ENCODE assay signal across 14 cellular contexts in the genomic region with DNA sequence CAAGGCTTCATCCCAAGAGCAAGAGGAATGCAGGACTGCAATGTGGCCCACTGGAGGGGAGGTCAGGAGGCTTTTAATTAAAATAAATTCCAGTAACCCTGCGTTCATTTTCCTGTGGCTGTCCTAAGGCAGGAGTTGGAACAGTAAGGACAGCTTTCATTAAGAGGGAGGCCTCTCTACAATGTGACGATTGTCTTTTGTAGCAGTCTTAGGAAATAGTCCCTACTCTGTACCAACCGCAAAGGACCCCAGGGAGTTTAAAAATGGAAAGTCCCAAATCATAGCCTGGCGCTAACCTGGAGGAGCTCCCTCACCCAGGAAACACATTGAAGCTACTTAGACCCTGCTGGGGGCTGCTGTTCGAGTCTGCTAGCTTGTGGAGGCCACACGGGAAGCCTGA.
DNase-seq lines count a peak whose midpoint lies in the region; ATAC-seq and TF ChIP-seq lines count a peak whose summit lies in the region.
"Had no signal": no experiment of that assay in that cellular context is flagged by ENCODE, and none has a peak within 500 bp of the region (broad histone marks: within the 10 kb centered on the region; RNA-seq: fewer than 3 reads in every experiment).

No MANE protein-coding gene starts in this region.

- H2AFZ ChIP-seq in KMS-11 (ENCODE audit: low read depth) = peak overlapping the region; percentile 45; the same call in 1 of the 2 replicates

- H3K27ac Mint-ChIP-seq in osteocyte (ENCODE audit: unreplicated experiment) = no peak overlapping the region
- H3K27ac Mint-ChIP-seq: activated naive CD4-positive, alpha-beta T cell treated with anti-CD3 and anti-CD28 coated beads, Interleukin-2, amount 50 U/mL, for 24 hours had no signal

- H3K4me2 ChIP-seq in BLaER1 treated with 17β-estradiol and CSF1 and Interleukin-3, amounts not matched to agents 10 nM and 100 nM = peak overlapping the region; percentile 3 to 92 (median 86)
- H3K4me2 ChIP-seq in KMS-11 = peak overlapping the region; percentile 59

- no peaks in the 10 kb centered on the region for H3K27me3 ChIP-seq in BLaER1 treated with 17β-estradiol and CSF1 and Interleukin-3, amounts not matched to agents 10 nM and 100 nM
- H3K27me3 ChIP-seq in KMS-11 (ENCODE audit: insufficient read depth, low read depth) = no peaks in the 10 kb centered on the region
- H3K27me3 ChIP-seq: upper lobe of right lung had no signal

- peak; percentile 61 for ATAC-seq in GM19438 (IDR thresholded peaks at IDR 0.05; ENCODE audit: low read depth, unreplicated experiment)
- ATAC-seq: esophagus mucosa, upper lobe of right lung had no signal

- peak overlapping the region in 8 of 11 experiments; percentile 47 to 77 (median 65); a peak in 16 of 22 replicates for H3K27ac ChIP-seq in BLaER1 treated with 17β-estradiol and CSF1 and Interleukin-3, amounts not matched to agents 10 nM and 100 nM
- peak overlapping the region; percentile 82 for H3K27ac ChIP-seq in KMS-11
- H3K27ac ChIP-seq: upper lobe of right lung had no signal

- H3K9ac ChIP-seq in BLaER1 treated with 17β-estradiol and CSF1 and Interleukin-3, amounts not matched to agents 10 nM and 100 nM = peak overlapping the region in 9 of 11 experiments; percentile 11 to 49 (median 20); a peak in 12 of 22 replicates
- peak overlapping the region; percentile 47; the same call in 1 of the 2 replicates for H3K9ac ChIP-seq in KMS-11

- H3K9me3 Mint-ChIP-seq in osteocyte (ENCODE audit: unreplicated experiment) = no peaks in the 10 kb centered on the region
- H3K9me3 Mint-ChIP-seq: activated naive CD4-positive, alpha-beta T cell treated with anti-CD3 and anti-CD28 coated beads, Interleukin-2, amount 50 U/mL, for 24 hours had no signal

- TF ChIP-seq CTCF in KMS-11 (conservative IDR thresholded peaks at IDR 0.05; ENCODE audit: low read depth, low read length) (no peak), osteocyte (IDR thresholded peaks at IDR 0.05) (no peak)

- peaks cover 21% of the 10 kb centered on the region for H3K36me3 Mint-ChIP-seq in osteocyte (ENCODE audit: unreplicated experiment)
- H3K36me3 Mint-ChIP-seq: activated naive CD4-positive, alpha-beta T cell treated with anti-CD3 and anti-CD28 coated beads, Interleukin-2, amount 50 U/mL, for 24 hours had no signal

- H3K36me3 ChIP-seq in BLaER1 treated with 17β-estradiol and CSF1 and Interleukin-3, amounts not matched to agents 10 nM and 100 nM = no peaks in the 10 kb centered on the region
- H3K36me3 ChIP-seq in KMS-11 (ENCODE audit: insufficient read depth) = no peaks in the 10 kb centered on the region

- no peaks in the 10 kb centered on the region for H3K9me3 ChIP-seq in BLaER1 treated with 17β-estradiol and CSF1 and Interleukin-3, amounts not matched to agents 10 nM and 100 nM (replicated peaks in 1 of 11)
- H3K9me3 ChIP-seq: upper lobe of right lung had no signal

- peaks cover 19 to 39% (median 34%) of the 10 kb centered on the region in 10 experiments for H3K4me1 ChIP-seq in BLaER1 treated with 17β-estradiol and CSF1 and Interleukin-3, amounts not matched to agents 10 nM and 100 nM
- H3K4me1 ChIP-seq in KMS-11 (ENCODE audit: low read depth, poor library complexity, severe bottlenecking) = peaks cover 63% of the 10 kb centered on the region

- no peaks in the 10 kb centered on the region for H4K20me1 ChIP-seq in BLaER1 treated with 17β-estradiol and CSF1 and Interleukin-3, amounts not matched to agents 10 nM and 100 nM
- no peaks in the 10 kb centered on the region for H4K20me1 ChIP-seq in KMS-11 (ENCODE audit: insufficient read depth)

- H3K4me3 ChIP-seq in BLaER1 treated with 17β-estradiol and CSF1 and Interleukin-3, amounts not matched to agents 10 nM and 100 nM = peak overlapping the region in 2 of 10 experiments; percentile 18 to 23; a peak in 3 of 20 replicates
- H3K4me3 ChIP-seq in KMS-11 (IDR thresholded peaks at IDR 0.05; ENCODE audit: insufficient read depth, low read depth, low read length) = no peak overlapping the region
- H3K4me3 ChIP-seq: upper lobe of right lung had no signal

- peaks cover 2% of the 10 kb centered on the region for H3K4me1 Mint-ChIP-seq in osteocyte (ENCODE audit: unreplicated experiment)

- H3K79me2 ChIP-seq in KMS-11 (ENCODE audit: insufficient read depth, low read depth) = no peaks in the 10 kb centered on the region

- H3K27me3 Mint-ChIP-seq in osteocyte (ENCODE audit: unreplicated experiment) = no peaks in the 10 kb centered on the region
- H3K27me3 Mint-ChIP-seq: activated naive CD4-positive, alpha-beta T cell treated with anti-CD3 and anti-CD28 coated beads, Interleukin-2, amount 50 U/mL, for 24 hours had no signal

- DNase-seq in osteocyte (ENCODE audit: extremely low spot score, unreplicated experiment) (peak; percentile 5), hepatic stellate cell (ENCODE audit: low spot score) (no peak), NOMO-1 (lab: John Stamatoyannopoulos, UW; ENCODE audit: unreplicated experiment in 2 of 2) (no peak)
- no peak for DNase-seq in stimulated activated CD4-positive, alpha-beta T cell treated with anti-CD3 and anti-CD28 coated beads, Interleukin-1b, Interleukin-23, amount 100 ng/mL, for 48 hours
- no peak for DNase-seq in effector CD4-positive, alpha-beta T cell
- DNase-seq: cerebellar nuclear complex, NCI-H1092 treated with DMSO at 0.1 percent for 48 hours, NCI-H446 treated with DMSO at 0.1 percent for 48 hours, upper lobe of right lung had no signal

- H3K4me3 Mint-ChIP-seq in osteocyte (ENCODE audit: unreplicated experiment) = no peak overlapping the region
- H3K4me3 Mint-ChIP-seq: activated naive CD4-positive, alpha-beta T cell treated with anti-CD3 and anti-CD28 coated beads, Interleukin-2, amount 50 U/mL, for 24 hours had no signal
